ENCODE assay signal across 8 cellular contexts in genomic region chr5:139273572-139274264, GRCh38. TPM values are rescaled to one million over a fixed set of nuclear protein-coding genes. Genes with fewer than 3 reads are reported as not detected.
DNase-seq lines count a peak whose midpoint lies in the region; ATAC-seq and TF ChIP-seq lines count a peak whose summit lies in the region.

No MANE protein-coding gene starts in this region.

- ATAC-seq in GM21737 (IDR thresholded peaks at IDR 0.05; ENCODE audit: unreplicated experiment) (peak; percentile 87), omental fat pad (ENCODE audit: low FRiP score) (peak; percentile 95)

- no peak for TF ChIP-seq CTCF in omental fat pad (IDR thresholded peaks at IDR 0.05)

- in situ Hi-C loops in G401 (cut with HindIII; ENCODE audit: low sequenced_read_pairs), result no loop called here

- peak; percentile 81 for DNase-seq in G401 (ENCODE audit: low spot score)
- DNase-seq in KG1 (lab: John Stamatoyannopoulos, UW), result peak; percentile 65
- DNase-seq in SIG-M5 treated with dmso at 0.1 percent for 504 hours (lab: John Stamatoyannopoulos, UW; ENCODE audit: unreplicated experiment), result peak; percentile 85
- peak; percentile 88 for DNase-seq in activated naive CD4-positive, alpha-beta T cell treated with Interleukin-2 at 50 U/mL for 16 hours
- DNase-seq in germinal center (ENCODE audit: low spot score), result peak; percentile 97
- DNase-seq in omental fat pad (ENCODE audit: low spot score), result peak; percentile 65

- peak overlapping the region; percentile 76 for H3K27ac ChIP-seq in temporal lobe (ENCODE audit: low read depth, low read length)

RNA-seq across cellular contexts. Expression of gene MATR3, which starts 19.8 kb away (rescaled TPM):
- 251 and 346 TPM in 2 replicates for total RNA-seq in G401 (2014; rRNA removed; shearing (Covaris generic))
- total RNA-seq in omental fat pad (100 to 1,000 TPM; 155 to 222 (median 211) TPM), temporal lobe (631 TPM)

Comparison
In these comparisons a context has a peak if more than half of its experiments do, and no peak if none do; other contexts are left out.
1. Peak in every context shown above with its lines: DNase-seq, ATAC-seq and H3K27ac ChIP-seq.